In the genomic region with DNA sequence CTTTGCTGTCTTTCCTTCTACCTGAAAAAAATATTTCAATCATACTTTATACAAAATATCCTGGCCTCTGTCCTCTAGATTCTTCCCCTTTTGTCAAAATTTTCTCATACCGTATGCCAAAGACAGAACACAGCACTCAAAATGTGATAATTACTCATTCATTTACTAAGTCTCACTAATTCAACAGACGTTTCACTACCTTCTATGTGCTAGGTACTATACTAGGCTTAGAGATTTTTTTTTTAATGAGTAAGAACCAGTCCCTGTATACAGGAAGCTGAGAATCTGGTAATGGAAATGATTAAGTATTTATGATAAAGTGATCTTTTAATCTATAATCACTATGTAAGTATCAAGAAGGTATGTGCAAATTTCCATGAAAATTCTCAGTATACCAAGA, we compare ENCODE assay signal across 19 cellular contexts.
DNase-seq lines count a peak whose midpoint lies in the region; ATAC-seq lines count a peak whose summit lies in the region.
"Had no signal": no experiment of that assay in that cellular context is flagged by ENCODE, and none has a peak within 500 bp of the region (broad histone marks: within the 10 kb centered on the region; RNA-seq: fewer than 3 reads in every experiment).

No MANE protein-coding gene starts in this region.

- ATAC-seq in GM18520 (IDR thresholded peaks at IDR 0.05; ENCODE audit: unreplicated experiment) (peak; percentile 49), GM21529 (IDR thresholded peaks at IDR 0.05; ENCODE audit: unreplicated experiment) (peak; percentile 41), HG03460 (IDR thresholded peaks at IDR 0.05; ENCODE audit: unreplicated experiment) (no peak), HG03095 (IDR thresholded peaks at IDR 0.05; ENCODE audit: unreplicated experiment) (no peak), HG02642 (IDR thresholded peaks at IDR 0.05; ENCODE audit: poor library complexity, unreplicated experiment) (no peak)
- ATAC-seq in activated naive CD8-positive, alpha-beta T cell treated with anti-CD3 and anti-CD28 coated beads, Interleukin-2, amount 50 U/mL, for 24 hours: peak; percentile 71
- ATAC-seq in stimulated activated effector memory CD8-positive, alpha-beta T cell treated with anti-CD3 and anti-CD28 coated beads, Interleukin-12 subunit alpha, Interleukin-12 subunit beta, amount 100 ng/mL, for 72 hours: peak; percentile 92

- peaks cover 3% of the 10 kb centered on the region for H3K27me3 Mint-ChIP-seq in activated naive CD8-positive, alpha-beta T cell treated with anti-CD3 and anti-CD28 coated beads, Interleukin-2, amount 50 U/mL, for 24 hours

- DNase-seq in activated naive CD8-positive, alpha-beta T cell treated with anti-CD3 and anti-CD28 coated beads, Interleukin-2, amount 50 U/mL, for 24 hours: no peak
- DNase-seq in stimulated activated effector memory CD8-positive, alpha-beta T cell treated with anti-CD3 and anti-CD28 coated beads, Interleukin-12 subunit alpha, Interleukin-12 subunit beta, amount 100 ng/mL, for 72 hours (ENCODE audit: low spot score in 2 of 2): no peak
- DNase-seq: activated CD4-positive, alpha-beta T cell treated with anti-CD3 and anti-CD28 coated beads, Interleukin-2, amount 50 U/mL, for 48 hours; esophagus squamous epithelium; GOT3; heart right ventricle; immature natural killer cell; NCI-H1092; NCI-H2107; NCI-H524 treated with DMSO at 0.1 percent for 48 hours; right lobe of liver; Right ventricle myocardium superior; stomach; T-helper 1 cell had no signal

- H3K27ac Mint-ChIP-seq in activated naive CD8-positive, alpha-beta T cell treated with anti-CD3 and anti-CD28 coated beads, Interleukin-2, amount 50 U/mL, for 24 hours: peak overlapping the region; percentile 34
- H3K27ac Mint-ChIP-seq in stimulated activated effector memory CD8-positive, alpha-beta T cell treated with anti-CD3 and anti-CD28 coated beads, Interleukin-12 subunit alpha, Interleukin-12 subunit beta, amount 100 ng/mL, for 72 hours: no peak overlapping the region
- H3K27ac Mint-ChIP-seq: immature natural killer cell had no signal

- no peaks in the 10 kb centered on the region for H3K9me3 Mint-ChIP-seq in activated naive CD8-positive, alpha-beta T cell treated with anti-CD3 and anti-CD28 coated beads, Interleukin-2, amount 50 U/mL, for 24 hours
- no peaks in the 10 kb centered on the region for H3K9me3 Mint-ChIP-seq in stimulated activated effector memory CD8-positive, alpha-beta T cell treated with anti-CD3 and anti-CD28 coated beads, Interleukin-12 subunit alpha, Interleukin-12 subunit beta, amount 100 ng/mL, for 72 hours

- H3K4me1 Mint-ChIP-seq in activated naive CD8-positive, alpha-beta T cell treated with anti-CD3 and anti-CD28 coated beads, Interleukin-2, amount 50 U/mL, for 24 hours: peaks cover 15% of the 10 kb centered on the region
- H3K4me1 Mint-ChIP-seq in stimulated activated effector memory CD8-positive, alpha-beta T cell treated with anti-CD3 and anti-CD28 coated beads, Interleukin-12 subunit alpha, Interleukin-12 subunit beta, amount 100 ng/mL, for 72 hours: no peaks in the 10 kb centered on the region
- H3K4me1 Mint-ChIP-seq: immature natural killer cell had no signal

- no peaks in the 10 kb centered on the region for H3K36me3 Mint-ChIP-seq in activated naive CD8-positive, alpha-beta T cell treated with anti-CD3 and anti-CD28 coated beads, Interleukin-2, amount 50 U/mL, for 24 hours (ENCODE audit: low read depth)
- no peaks in the 10 kb centered on the region for H3K36me3 Mint-ChIP-seq in stimulated activated effector memory CD8-positive, alpha-beta T cell treated with anti-CD3 and anti-CD28 coated beads, Interleukin-12 subunit alpha, Interleukin-12 subunit beta, amount 100 ng/mL, for 72 hours
- H3K36me3 Mint-ChIP-seq: immature natural killer cell had no signal

- H3K4me3 Mint-ChIP-seq in activated naive CD8-positive, alpha-beta T cell treated with anti-CD3 and anti-CD28 coated beads, Interleukin-2, amount 50 U/mL, for 24 hours: no peak overlapping the region
- H3K4me3 Mint-ChIP-seq in stimulated activated effector memory CD8-positive, alpha-beta T cell treated with anti-CD3 and anti-CD28 coated beads, Interleukin-12 subunit alpha, Interleukin-12 subunit beta, amount 100 ng/mL, for 72 hours: no peak overlapping the region
- H3K4me3 Mint-ChIP-seq: immature natural killer cell had no signal

Comparison
In these comparisons a context has a peak if more than half of its experiments do, and no peak if none do; other contexts are left out.
1. ATAC-seq: peak in GM18520 (single experiment), GM21529 (single experiment), activated naive CD8-positive, alpha-beta T cell treated with anti-CD3 and anti-CD28 coated beads, Interleukin-2, amount 50 U/mL, for 24 hours (single experiment) and stimulated activated effector memory CD8-positive, alpha-beta T cell treated with anti-CD3 and anti-CD28 coated beads, Interleukin-12 subunit alpha, Interleukin-12 subunit beta, amount 100 ng/mL, for 72 hours (single experiment); none in HG03460 (single experiment), HG03095 (single experiment) and HG02642 (single experiment).